18 cellular contexts compared by ENCODE assay signal in the genomic region with DNA sequence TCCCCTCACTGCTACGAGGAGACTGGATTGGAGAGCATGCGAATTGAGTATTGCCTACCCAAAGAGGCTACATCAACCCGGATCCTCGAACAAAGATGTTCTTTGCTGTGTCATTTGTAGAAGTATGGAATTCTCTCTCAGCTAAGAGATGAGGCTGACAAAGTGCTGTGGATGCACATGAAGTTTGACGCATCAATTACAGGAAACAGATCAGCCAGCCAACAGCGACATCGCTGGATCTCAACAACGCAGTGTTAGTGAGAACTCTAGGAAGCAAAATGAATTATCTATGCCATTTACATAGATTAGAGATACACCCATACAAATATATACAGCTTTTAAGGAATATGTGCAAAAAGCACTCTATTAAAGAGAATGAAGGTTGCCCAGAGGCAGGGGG.
"Had no signal": no experiment of that assay in that cellular context is flagged by ENCODE, and none has a peak within 500 bp of the region (broad histone marks: within the 10 kb centered on the region; RNA-seq: fewer than 3 reads in every experiment).

No MANE protein-coding gene starts in this region.

- H3K9me3 ChIP-seq: gastrocnemius medialis, stomach, thyroid gland, uterus had no signal

- FAIRE-seq: endometrium, keratinocyte, small intestine had no signal

- ATAC-seq: esophagus mucosa; gastrocnemius medialis; natural killer cell treated with Interleukin-12 subunit alpha and Interleukin-12 subunit beta and Interleukin-15 and Interleukin-18, amount 100 ng/mL, for 72 hours had no signal

- H3K36me3 ChIP-seq: gastrocnemius medialis, stomach, thyroid gland, uterus had no signal

- H3K27me3 ChIP-seq: gastrocnemius medialis, thyroid gland, uterus had no signal

- DNase-seq: effector memory CD4-positive, alpha-beta T cell; gastrocnemius medialis; glutamatergic neuron; left ventricle myocardium superior; mesenchymal stem cell; midbrain; posterior cingulate gyrus; stimulated activated CD4-positive, alpha-beta T cell treated with anti-CD3 and anti-CD28 coated beads, Interleukin-12 subunit alpha, Interleukin-12 subunit beta, amount 100 ng/mL, for 4 hours; stimulated activated naive CD4-positive, alpha-beta T cell; stomach; thyroid gland; uterus had no signal

- H3K4me1 ChIP-seq: stomach, thyroid gland, uterus had no signal

- H3K27ac ChIP-seq: stomach, thyroid gland, uterus had no signal

- H3K4me3 ChIP-seq: gastrocnemius medialis, lung, stomach, thyroid gland, uterus had no signal
